Comparison of ENCODE assay signal across 9 cellular contexts in the genomic region with DNA sequence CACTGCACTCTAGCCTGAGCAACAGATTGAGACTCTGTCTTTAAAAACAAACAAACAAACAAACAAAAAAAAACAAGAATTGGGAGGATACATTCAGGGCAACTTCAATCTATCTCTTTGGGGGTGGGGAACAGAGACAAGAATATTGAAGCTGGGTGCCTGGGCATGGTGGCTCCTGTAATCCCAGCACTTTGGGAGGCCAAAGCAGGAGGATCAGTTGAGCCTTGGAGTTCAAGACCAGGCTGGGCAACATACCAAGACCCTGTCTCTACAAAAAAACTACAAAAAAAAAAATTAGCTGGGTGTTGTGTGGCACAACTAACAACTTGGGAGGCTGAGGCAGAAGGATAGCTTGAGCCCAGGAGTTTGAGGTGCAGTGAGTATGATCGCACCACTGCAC.
DNase-seq lines count a peak whose midpoint lies in the region; TF ChIP-seq lines count a peak whose summit lies in the region.
"Had no signal": no experiment of that assay in that cellular context is flagged by ENCODE, and none has a peak within 500 bp of the region (broad histone marks: within the 10 kb centered on the region; RNA-seq: fewer than 3 reads in every experiment).

No MANE protein-coding gene starts in this region.

- POLR2A ChIA-PET in HEK293T (lab: Yijun Ruan, JAX), result interaction anchor here (0.6 to 4.3 kb wide), 3 partner anchors 16 to 44 kb away, joined by 4 to 31 read pairs (median 11); partner anchors contain the start of gene NSD2

- H3K27ac ChIP-seq in SK-N-MC, result no peak overlapping the region; the same call in 1 of the 2 replicates

- H3K4me3 ChIP-seq in GM12875 (ENCODE audit: low read depth, low read length) (peak overlapping the region; percentile 74), SK-N-MC (peak overlapping the region; percentile 92), fibroblast of mammary gland (ENCODE audit: control insufficient read depth, low read depth, low read length) (peak overlapping the region; percentile 80), skeletal muscle cell (ENCODE audit: low read depth, low read length) (peak overlapping the region; percentile 90)

- TF ChIP-seq CTCF in GM12875 (IDR thresholded peaks at IDR 0.05; ENCODE audit: borderline replicate concordance, insufficient read depth, low read depth, low read length) (no peak), fibroblast of mammary gland (conservative IDR thresholded peaks at IDR 0.05; ENCODE audit: control insufficient read depth, insufficient read depth, low read depth, low read length) (no peak)

- H3K9me3 ChIP-seq in SK-N-MC (ENCODE audit: low read depth, low read length), result no peaks in the 10 kb centered on the region

- CTCF ChIA-PET in HEK293T (lab: Yijun Ruan, JAX), result interaction anchor here (0.9 kb wide), 1 partner anchor 45 kb away, joined by 3 read pairs; no protein-coding TSS in a partner anchor

- H3K9ac ChIP-seq in SK-N-MC (ENCODE audit: insufficient read length), result peak overlapping the region; percentile 87

- DNase-seq in SK-N-MC (ENCODE audit: low read depth, low spot score), result no peak
- DNase-seq in fibroblast of mammary gland (ENCODE audit: low read depth), result no peak
- DNase-seq in skeletal muscle cell (ENCODE audit: low read depth), result no peak
- DNase-seq in middle frontal gyrus (ENCODE audit: extremely low spot score, low spot score), result no peak
- no peak for DNase-seq in HEK293T (ENCODE audit: extremely low spot score)
- no peak for DNase-seq in NCI-H526 (lab: John Stamatoyannopoulos, UW)
- no peak for DNase-seq in NCI-H128 (lab: John Stamatoyannopoulos, UW; ENCODE audit: unreplicated experiment)
- DNase-seq: NCI-H524 had no signal

- no peaks in the 10 kb centered on the region; the same call in 1 of the 2 replicates for H3K36me3 ChIP-seq in SK-N-MC (ENCODE audit: insufficient read depth, low read length)

TF ChIP-seq in HEK293T, 16 proteins besides CTCF, POLR2A, EP300 and RAD21:
- TF ChIP-seq NFRKB (IDR thresholded peaks at IDR 0.05) (no peak), HDGF (IDR thresholded peaks at IDR 0.05; ENCODE audit: borderline replicate concordance) (no peak), L3MBTL2 (conservative IDR thresholded peaks at IDR 0.05) (no peak), ARNT (IDR thresholded peaks at IDR 0.05) (no peak), SUZ12 (IDR thresholded peaks at IDR 0.05) (no peak), ZNF384 (IDR thresholded peaks at IDR 0.05) (no peak), LEF1 (IDR thresholded peaks at IDR 0.05; ENCODE audit: borderline replicate concordance) (no peak), FOXA1 (IDR thresholded peaks at IDR 0.05) (no peak), SP1 (IDR thresholded peaks at IDR 0.05) (no peak), FOXK2 (IDR thresholded peaks at IDR 0.05) (no peak), ELF4 (IDR thresholded peaks at IDR 0.05) (no peak), PKNOX1 (IDR thresholded peaks at IDR 0.05) (no peak), BHLHE40 (IDR thresholded peaks at IDR 0.05; ENCODE audit: borderline replicate concordance) (no peak), CTBP1 (IDR thresholded peaks at IDR 0.05; ENCODE audit: borderline replicate concordance) (no peak), TARDBP (IDR thresholded peaks at IDR 0.05) (no peak)
